Comparison of ENCODE assay signal across 1 cellular context in genomic region chr5:178234121-178234752, GRCh38.
TF ChIP-seq lines count a peak whose summit lies in the region.

No MANE protein-coding gene starts in this region.

TF ChIP-seq in HepG2, 621 proteins besides CTCF, POLR2A, EP300 and RAD21:
- TF ChIP-seq, protein P1, sequence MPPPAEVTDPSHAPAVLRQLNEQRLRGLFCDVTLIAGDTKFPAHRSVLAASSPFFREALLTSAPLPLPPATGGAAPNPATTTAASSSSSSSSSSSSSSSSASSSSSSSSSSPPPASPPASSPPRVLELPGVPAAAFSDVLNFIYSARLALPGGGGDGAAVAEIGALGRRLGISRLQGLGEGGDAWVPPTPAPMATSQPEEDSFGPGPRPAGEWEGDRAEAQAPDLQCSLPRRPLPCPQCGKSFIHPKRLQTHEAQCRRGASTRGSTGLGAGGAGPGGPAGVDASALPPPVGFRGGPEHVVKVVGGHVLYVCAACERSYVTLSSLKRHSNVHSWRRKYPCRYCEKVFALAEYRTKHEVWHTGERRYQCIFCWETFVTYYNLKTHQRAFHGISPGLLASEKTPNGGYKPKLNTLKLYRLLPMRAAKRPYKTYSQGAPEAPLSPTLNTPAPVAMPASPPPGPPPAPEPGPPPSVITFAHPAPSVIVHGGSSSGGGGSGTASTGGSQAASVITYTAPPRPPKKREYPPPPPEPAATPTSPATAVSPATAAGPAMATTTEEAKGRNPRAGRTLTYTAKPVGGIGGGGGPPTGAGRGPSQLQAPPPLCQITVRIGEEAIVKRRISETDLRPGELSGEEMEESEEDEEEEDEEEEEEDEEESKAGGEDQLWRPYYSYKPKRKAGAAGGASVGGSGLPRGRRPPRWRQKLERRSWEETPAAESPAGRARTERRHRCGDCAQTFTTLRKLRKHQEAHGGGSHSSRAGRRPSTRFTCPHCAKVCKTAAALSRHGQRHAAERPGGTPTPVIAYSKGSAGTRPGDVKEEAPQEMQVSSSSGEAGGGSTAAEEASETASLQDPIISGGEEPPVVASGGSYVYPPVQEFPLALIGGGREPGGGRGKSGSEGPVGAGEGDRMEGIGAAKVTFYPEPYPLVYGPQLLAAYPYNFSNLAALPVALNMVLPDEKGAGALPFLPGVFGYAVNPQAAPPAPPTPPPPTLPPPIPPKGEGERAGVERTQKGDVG (CRISPR knock-in tag; IDR thresholded peaks at IDR 0.05; ENCODE audit: borderline replicate concordance), result no peak
- TF ChIP-seq SIX1 (CRISPR knock-in tag; IDR thresholded peaks at IDR 0.05; ENCODE audit: borderline replicate concordance) (no peak), BCL3 (CRISPR knock-in tag; IDR thresholded peaks at IDR 0.05) (0 out of 2 replicates have a peak, but pooled peaks have one; percentile 35)
